8 cellular contexts compared by ENCODE assay signal in genomic region chr13:110869805-110870706, GRCh38. TPM values are rescaled to one million over a fixed set of nuclear protein-coding genes. Genes with fewer than 3 reads are reported as not detected.
A peak's percentile ranks its signal among the peaks of the same experiment; 100 is the strongest.
DNase-seq lines count a peak whose midpoint lies in the region; ATAC-seq and TF ChIP-seq lines count a peak whose summit lies in the region.

No MANE protein-coding gene starts in this region.

- H3K4me1 ChIP-seq in adrenal gland (replicated peaks in 1 of 2) = peaks cover 7 to 22% of the 10 kb centered on the region in 2 donors

- H3K27me3 ChIP-seq in adrenal gland = no peaks in the 10 kb centered on the region

- ATAC-seq in HG03521 (IDR thresholded peaks at IDR 0.05; ENCODE audit: unreplicated experiment) = no peak

- TF ChIP-seq POLR2A in adrenal gland (IDR thresholded peaks at IDR 0.05) = peak; percentile 14 to 74

- intact Hi-C loops in adrenal gland (cut with DNase I) = no loop called here
- intact Hi-C loops in cardiac septum (cut with DNase I) = loop anchor here (2.0 to 5.0 kb wide), 3 partner anchors 45 to 158 kb away; partner anchors contain the start of genes ANKRD10 and ING1

- H3K4me3 ChIP-seq in adrenal gland = peak overlapping the region in 2 of 4 donors; percentile 3 to 33

- no peaks in the 10 kb centered on the region for H3K9me3 ChIP-seq in adrenal gland (replicated peaks in 1 of 3)

- DNase-seq in DMS53 (lab: John Stamatoyannopoulos, UW) = peak; percentile 89
- peak; percentile 95 for DNase-seq in LoVo (ENCODE audit: low spot score)
- peak; percentile 95 to 99 (median 99) for DNase-seq in adrenal gland
- peak; percentile 93 for DNase-seq in cardiac septum (ENCODE audit: low spot score)
- peak; percentile 79 for DNase-seq in pons (ENCODE audit: low spot score)
- DNase-seq in GF-D8 (lab: John Stamatoyannopoulos, UW) = no peak
- DNase-seq in NCI-H1092 treated with DMSO at 0.1 percent for 48 hours (lab: John Stamatoyannopoulos, UW) = no peak

- H3K36me3 ChIP-seq in adrenal gland (replicated peaks in 1 of 2) = no peaks in the 10 kb centered on the region

- peak overlapping the region; percentile 73 to 92 (median 83) for H3K27ac ChIP-seq in adrenal gland

- 21 to 46% (median 28%) methylated on average over 24 to 34 of the region's 34 CpGs for WGBS in adrenal gland, 4 donors

- TF ChIP-seq CTCF in adrenal gland (IDR thresholded peaks at IDR 0.05) = peak in 4 of 6 experiments; percentile 46 to 53 (median 50)

RNA-seq across cellular contexts. Expression of gene ANKRD10, which starts 44.8 kb away (rescaled TPM):
- total RNA-seq in adrenal gland (100 to 1,000 TPM in 3 of 8 donors, 10 to 100 TPM in 5; 50.1 to 126 (median 91.6) TPM), cardiac septum (84.4 TPM)
- 100 to 1,000 TPM in 2 of 3 donors, 10 to 100 TPM in 1; 36.5 to 139 (median 116) TPM for polyA plus RNA-seq in adrenal gland

Comparison
In these comparisons a context has a peak if more than half of its experiments do, and no peak if none do; other contexts are left out.
1. DNase-seq: peak in DMS53 (single experiment), LoVo (single experiment), adrenal gland (7 of 7), cardiac septum (single experiment) and pons (single experiment); none in GF-D8 (single experiment) and NCI-H1092 treated with DMSO at 0.1 percent for 48 hours (single experiment).